ENCODE assay signal across 10 cellular contexts in genomic region chr11:8794677-8795103, GRCh38.
DNase-seq lines count a peak whose midpoint lies in the region; ATAC-seq and TF ChIP-seq lines count a peak whose summit lies in the region.
"Had no signal": no experiment of that assay in that cellular context is flagged by ENCODE, and none has a peak within 500 bp of the region (broad histone marks: within the 10 kb centered on the region; RNA-seq: fewer than 3 reads in every experiment).

No MANE protein-coding gene starts in this region.

- H3K79me2 ChIP-seq in OCI-LY1 (ENCODE audit: insufficient read depth, low read length) (no peaks in the 10 kb centered on the region), parathyroid adenoma (peaks cover 4% of the 10 kb centered on the region)

- H3K4me3 ChIP-seq in GM12865 (ENCODE audit: low read depth, low read length) (no peak overlapping the region), OCI-LY1 (ENCODE audit: low read depth, low read length, poor library complexity, severe bottlenecking) (no peak overlapping the region), fibroblast of the aortic adventitia (ENCODE audit: low read depth, low read length) (no peak overlapping the region), parathyroid adenoma (ENCODE audit: low read depth, low read length) (no peak overlapping the region)
- no peak overlapping the region for H3K4me3 ChIP-seq in naive thymus-derived CD4-positive, alpha-beta T cell (ENCODE audit: low read length)

- H3F3A ChIP-seq in OCI-LY1 (ENCODE audit: insufficient read depth, low read length), result no peaks in the 10 kb centered on the region

- H3K9ac ChIP-seq in OCI-LY1 (ENCODE audit: low read length), result no peak overlapping the region
- no peak overlapping the region for H3K9ac ChIP-seq in parathyroid adenoma

- H3K27ac ChIP-seq in OCI-LY1 (ENCODE audit: low read depth, low read length, poor library complexity, severe bottlenecking), result no peak overlapping the region
- peak overlapping the region; percentile 0 for H3K27ac ChIP-seq in parathyroid adenoma
- H3K27ac ChIP-seq in naive thymus-derived CD4-positive, alpha-beta T cell (ENCODE audit: low read depth, low read length), result no peak overlapping the region

- H2AFZ ChIP-seq in OCI-LY1 (ENCODE audit: low read length) (no peak overlapping the region), parathyroid adenoma (no peak overlapping the region)

- ATAC-seq in GM21825 (IDR thresholded peaks at IDR 0.05; ENCODE audit: unreplicated experiment), result no peak
- no peak for ATAC-seq in naive thymus-derived CD4-positive, alpha-beta T cell
- ATAC-seq in GM19397 (IDR thresholded peaks at IDR 0.05; ENCODE audit: unreplicated experiment), result no peak

- CTCF ChIA-PET in naive thymus-derived CD4-positive, alpha-beta T cell (lab: Charles Lee), result interaction anchor here (0.7 kb wide), 1 partner anchor 23 kb away, joined by 3 read pairs; no protein-coding TSS in a partner anchor
- CTCF ChIA-PET in activated naive CD4-positive, alpha-beta T cell treated with anti-CD3 and anti-CD28 coated beads for 36 hours (lab: Charles Lee), result no interaction called here

- H3K9me2 ChIP-seq in OCI-LY1 (ENCODE audit: low read depth, low read length), result no peaks in the 10 kb centered on the region

- H3K4me3 Mint-ChIP-seq in naive thymus-derived CD4-positive, alpha-beta T cell, result no peak overlapping the region
- H3K4me3 Mint-ChIP-seq in activated naive CD4-positive, alpha-beta T cell treated with anti-CD3 and anti-CD28 coated beads for 36 hours, result no peak overlapping the region
- H3K4me3 Mint-ChIP-seq: activated naive CD8-positive, alpha-beta T cell had no signal

- no peak overlapping the region for H3K4me2 ChIP-seq in OCI-LY1 (ENCODE audit: low read length)
- no peak overlapping the region for H3K4me2 ChIP-seq in parathyroid adenoma (ENCODE audit: low read length)

- H3K9me3 ChIP-seq in OCI-LY1 (ENCODE audit: low read length) (no peaks in the 10 kb centered on the region), parathyroid adenoma (ENCODE audit: control insufficient read depth, low read length) (no peaks in the 10 kb centered on the region)
- H3K9me3 ChIP-seq in naive thymus-derived CD4-positive, alpha-beta T cell (ENCODE audit: control insufficient read depth in 2 of 3, low read length in 3 of 3), result no peaks in the 10 kb centered on the region

- H3K4me1 Mint-ChIP-seq in naive thymus-derived CD4-positive, alpha-beta T cell, result peaks cover 0 to 6% (median 0%) of the 10 kb centered on the region in 7 donors
- H3K4me1 Mint-ChIP-seq in activated naive CD4-positive, alpha-beta T cell treated with anti-CD3 and anti-CD28 coated beads for 36 hours (ENCODE audit: low read depth), result no peaks in the 10 kb centered on the region

- no peaks in the 10 kb centered on the region; the same call in 1 of the 2 replicates for H3K27me3 ChIP-seq in OCI-LY1 (ENCODE audit: insufficient read depth, low read length)
- no peaks in the 10 kb centered on the region for H3K27me3 ChIP-seq in parathyroid adenoma (ENCODE audit: control insufficient read depth, insufficient read depth, low read length)
- H3K27me3 ChIP-seq in naive thymus-derived CD4-positive, alpha-beta T cell (ENCODE audit: control insufficient read depth in 2 of 2, insufficient read depth in 2 of 2, low read length in 2 of 2), result no peaks in the 10 kb centered on the region

- POLR2A ChIA-PET in naive thymus-derived CD4-positive, alpha-beta T cell (lab: Charles Lee), result no interaction called here

- DNase-seq in GM12865 (ENCODE audit: low read depth) (no peak), fibroblast of the aortic adventitia (ENCODE audit: low read depth) (no peak)
- DNase-seq in naive thymus-derived CD4-positive, alpha-beta T cell, result no peak
- no peak for DNase-seq in activated naive CD4-positive, alpha-beta T cell treated with anti-CD3 and anti-CD28 coated beads for 36 hours
- DNase-seq: hippocampal formation had no signal

- no peaks in the 10 kb centered on the region for H3K36me3 ChIP-seq in OCI-LY1 (ENCODE audit: insufficient read depth, low read length)
- no peaks in the 10 kb centered on the region for H3K36me3 ChIP-seq in parathyroid adenoma (ENCODE audit: control insufficient read depth, insufficient read depth, low read length)
- no peaks in the 10 kb centered on the region for H3K36me3 ChIP-seq in naive thymus-derived CD4-positive, alpha-beta T cell (ENCODE audit: control insufficient read depth in 2 of 3, insufficient read depth in 3 of 3, low read length in 3 of 3)

- no peak overlapping the region for H3K27ac Mint-ChIP-seq in naive thymus-derived CD4-positive, alpha-beta T cell
- H3K27ac Mint-ChIP-seq in activated naive CD4-positive, alpha-beta T cell treated with anti-CD3 and anti-CD28 coated beads for 36 hours, result no peak overlapping the region
- H3K27ac Mint-ChIP-seq: activated naive CD8-positive, alpha-beta T cell had no signal

- H4K20me1 ChIP-seq in OCI-LY1 (ENCODE audit: insufficient read depth, low read length), result no peaks in the 10 kb centered on the region

- H3K36me3 Mint-ChIP-seq in naive thymus-derived CD4-positive, alpha-beta T cell, result no peaks in the 10 kb centered on the region
- no peaks in the 10 kb centered on the region for H3K36me3 Mint-ChIP-seq in activated naive CD4-positive, alpha-beta T cell treated with anti-CD3 and anti-CD28 coated beads for 36 hours (ENCODE audit: low read depth)
- H3K36me3 Mint-ChIP-seq: activated naive CD8-positive, alpha-beta T cell had no signal

- H3K4me1 ChIP-seq in OCI-LY1 (ENCODE audit: insufficient read depth, low read length, severe bottlenecking) (no peaks in the 10 kb centered on the region), parathyroid adenoma (no peaks in the 10 kb centered on the region)
- H3K4me1 ChIP-seq in naive thymus-derived CD4-positive, alpha-beta T cell (ENCODE audit: control insufficient read depth in 2 of 2, insufficient read depth in 2 of 2, low read length in 2 of 2), result no peaks in the 10 kb centered on the region

- H3K27me3 Mint-ChIP-seq in naive thymus-derived CD4-positive, alpha-beta T cell, result peaks cover 0 to 28% (median 6%) of the 10 kb centered on the region in 5 donors
- H3K27me3 Mint-ChIP-seq in activated naive CD4-positive, alpha-beta T cell treated with anti-CD3 and anti-CD28 coated beads for 36 hours (ENCODE audit: low read depth), result no peaks in the 10 kb centered on the region

- TF ChIP-seq CTCF in GM12865 (IDR thresholded peaks at IDR 0.05; ENCODE audit: insufficient read depth, low read depth, low read length, missing control alignments) (peak; percentile 28), OCI-LY1 (IDR thresholded peaks at IDR 0.05; ENCODE audit: low read length) (peak; percentile 30; the same call in 1 of the 2 replicates), fibroblast of the aortic adventitia (IDR thresholded peaks at IDR 0.05; ENCODE audit: insufficient read depth, low read length) (peak; percentile 6), parathyroid adenoma (IDR thresholded peaks at IDR 0.05) (peak; percentile 22)

- intact Hi-C loops in naive thymus-derived CD4-positive, alpha-beta T cell (cut with micrococcal nuclease), result no loop called here
- intact Hi-C loops in activated naive CD4-positive, alpha-beta T cell treated with anti-CD3 and anti-CD28 coated beads for 36 hours (cut with micrococcal nuclease), result no loop called here

- H3K9me3 Mint-ChIP-seq in naive thymus-derived CD4-positive, alpha-beta T cell, result no peaks in the 10 kb centered on the region
- H3K9me3 Mint-ChIP-seq in activated naive CD4-positive, alpha-beta T cell treated with anti-CD3 and anti-CD28 coated beads for 36 hours, result no peaks in the 10 kb centered on the region
